In genomic region chr20:327041-327945, GRCh38 we compare ENCODE assay signal across 1 cellular context.
TF ChIP-seq lines count a peak whose summit lies in the region.

No MANE protein-coding gene starts in this region.

TF ChIP-seq in HepG2, 621 proteins besides CTCF, POLR2A, EP300 and RAD21 (continued from another document and continues in another):
- TF ChIP-seq, protein P1, sequence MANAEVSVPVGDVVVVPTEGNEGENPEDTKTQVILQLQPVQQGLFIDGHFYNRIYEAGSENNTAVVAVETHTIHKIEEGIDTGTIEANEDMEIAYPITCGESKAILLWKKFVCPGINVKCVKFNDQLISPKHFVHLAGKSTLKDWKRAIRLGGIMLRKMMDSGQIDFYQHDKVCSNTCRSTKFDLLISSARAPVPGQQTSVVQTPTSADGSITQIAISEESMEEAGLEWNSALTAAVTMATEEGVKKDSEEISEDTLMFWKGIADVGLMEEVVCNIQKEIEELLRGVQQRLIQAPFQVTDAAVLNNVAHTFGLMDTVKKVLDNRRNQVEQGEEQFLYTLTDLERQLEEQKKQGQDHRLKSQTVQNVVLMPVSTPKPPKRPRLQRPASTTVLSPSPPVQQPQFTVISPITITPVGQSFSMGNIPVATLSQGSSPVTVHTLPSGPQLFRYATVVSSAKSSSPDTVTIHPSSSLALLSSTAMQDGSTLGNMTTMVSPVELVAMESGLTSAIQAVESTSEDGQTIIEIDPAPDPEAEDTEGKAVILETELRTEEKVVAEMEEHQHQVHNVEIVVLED (CRISPR knock-in tag; IDR thresholded peaks at IDR 0.05; ENCODE audit: borderline replicate concordance): peak; percentile 83
- TF ChIP-seq ZNF235 (CRISPR knock-in tag; IDR thresholded peaks at IDR 0.05; ENCODE audit: borderline replicate concordance) (no peak), ZFP1 (CRISPR knock-in tag; IDR thresholded peaks at IDR 0.05) (no peak), ZKSCAN5 (CRISPR knock-in tag; IDR thresholded peaks at IDR 0.05) (no peak), NR2F1 (CRISPR knock-in tag; IDR thresholded peaks at IDR 0.05) (0 out of 4 replicates have a peak, but pooled peaks have one; percentile 8 to 20), MTA1 (CRISPR knock-in tag; IDR thresholded peaks at IDR 0.05; ENCODE audit: borderline replicate concordance) (no peak), ZNF12 (CRISPR knock-in tag; IDR thresholded peaks at IDR 0.05) (no peak), ZNF547 (CRISPR knock-in tag; IDR thresholded peaks at IDR 0.05) (peak; percentile 41), ZNF788 (CRISPR knock-in tag; IDR thresholded peaks at IDR 0.05; ENCODE audit: borderline replicate concordance) (no peak; the same call in 1 of the 2 replicates), SNAI1 (CRISPR knock-in tag; IDR thresholded peaks at IDR 0.05; ENCODE audit: borderline replicate concordance) (no peak; the same call in 1 of the 2 replicates), ZNF605 (CRISPR knock-in tag; IDR thresholded peaks at IDR 0.05) (peak; percentile 96), ZEB1 (IDR thresholded peaks at IDR 0.05; ENCODE audit: insufficient replicate concordance, low read depth) (no peak), ASH2L (IDR thresholded peaks at IDR 0.05; ENCODE audit: insufficient read length, low read depth, low read length) (peak; percentile 87), HDAC1 (CRISPR knock-in tag; IDR thresholded peaks at IDR 0.05) (peak; percentile 96), XRCC5 (optimal IDR thresholded peaks at IDR 0.05; ENCODE audit: low read length) (peak; percentile 37), ADNP (CRISPR knock-in tag; IDR thresholded peaks at IDR 0.05) (no peak), BORCS8-MEF2B (CRISPR knock-in tag; IDR thresholded peaks at IDR 0.05) (peak; percentile 46; the same call in 1 of the 2 replicates), NCOA1 (CRISPR knock-in tag; IDR thresholded peaks at IDR 0.05) (peak; percentile 64; the same call in 1 of the 2 replicates), SNAPC2 (CRISPR knock-in tag; IDR thresholded peaks at IDR 0.05) (peak; percentile 84; the same call in 1 of the 2 replicates), NFIC (IDR thresholded peaks at IDR 0.05; ENCODE audit: low read length) (no peak), ZNF552 (CRISPR knock-in tag; IDR thresholded peaks at IDR 0.05; ENCODE audit: borderline replicate concordance) (no peak), TFE3 (CRISPR knock-in tag; IDR thresholded peaks at IDR 0.05) (peak; percentile 95), ZNF703 (CRISPR knock-in tag; IDR thresholded peaks at IDR 0.05; ENCODE audit: borderline replicate concordance) (no peak; the same call in 1 of the 2 replicates), SUZ12 (IDR thresholded peaks at IDR 0.05; ENCODE audit: low read depth, low read length) (no peak), ZNF891 (CRISPR knock-in tag; IDR thresholded peaks at IDR 0.05) (no peak; the same call in 1 of the 2 replicates), KMT2B (CRISPR knock-in tag; IDR thresholded peaks at IDR 0.05) (peak; percentile 71), HIC2 (CRISPR knock-in tag; IDR thresholded peaks at IDR 0.05; ENCODE audit: low read depth) (peak; percentile 32), RFXANK (CRISPR knock-in tag; IDR thresholded peaks at IDR 0.05) (peak; percentile 96), ZBTB40 (IDR thresholded peaks at IDR 0.05) (no peak), ZBTB40 (CRISPR knock-in tag; IDR thresholded peaks at IDR 0.05) (0 out of 2 replicates have a peak, but pooled peaks have one; percentile 11)
- TF ChIP-seq, protein P2, sequence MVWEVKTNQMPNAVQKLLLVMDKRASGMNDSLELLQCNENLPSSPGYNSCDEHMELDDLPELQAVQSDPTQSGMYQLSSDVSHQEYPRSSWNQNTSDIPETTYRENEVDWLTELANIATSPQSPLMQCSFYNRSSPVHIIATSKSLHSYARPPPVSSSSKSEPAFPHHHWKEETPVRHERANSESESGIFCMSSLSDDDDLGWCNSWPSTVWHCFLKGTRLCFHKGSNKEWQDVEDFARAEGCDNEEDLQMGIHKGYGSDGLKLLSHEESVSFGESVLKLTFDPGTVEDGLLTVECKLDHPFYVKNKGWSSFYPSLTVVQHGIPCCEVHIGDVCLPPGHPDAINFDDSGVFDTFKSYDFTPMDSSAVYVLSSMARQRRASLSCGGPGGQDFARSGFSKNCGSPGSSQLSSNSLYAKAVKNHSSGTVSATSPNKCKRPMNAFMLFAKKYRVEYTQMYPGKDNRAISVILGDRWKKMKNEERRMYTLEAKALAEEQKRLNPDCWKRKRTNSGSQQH (CRISPR knock-in tag; IDR thresholded peaks at IDR 0.05; ENCODE audit: low read depth): peak; percentile 38; the same call in 1 of the 2 replicates
- TF ChIP-seq, protein P3, sequence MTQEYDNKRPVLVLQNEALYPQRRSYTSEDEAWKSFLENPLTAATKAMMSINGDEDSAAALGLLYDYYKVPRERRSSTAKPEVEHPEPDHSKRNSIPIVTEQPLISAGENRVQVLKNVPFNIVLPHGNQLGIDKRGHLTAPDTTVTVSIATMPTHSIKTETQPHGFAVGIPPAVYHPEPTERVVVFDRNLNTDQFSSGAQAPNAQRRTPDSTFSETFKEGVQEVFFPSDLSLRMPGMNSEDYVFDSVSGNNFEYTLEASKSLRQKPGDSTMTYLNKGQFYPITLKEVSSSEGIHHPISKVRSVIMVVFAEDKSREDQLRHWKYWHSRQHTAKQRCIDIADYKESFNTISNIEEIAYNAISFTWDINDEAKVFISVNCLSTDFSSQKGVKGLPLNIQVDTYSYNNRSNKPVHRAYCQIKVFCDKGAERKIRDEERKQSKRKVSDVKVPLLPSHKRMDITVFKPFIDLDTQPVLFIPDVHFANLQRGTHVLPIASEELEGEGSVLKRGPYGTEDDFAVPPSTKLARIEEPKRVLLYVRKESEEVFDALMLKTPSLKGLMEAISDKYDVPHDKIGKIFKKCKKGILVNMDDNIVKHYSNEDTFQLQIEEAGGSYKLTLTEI (CRISPR knock-in tag; conservative IDR thresholded peaks at IDR 0.05): no peak
- TF ChIP-seq, protein P4, sequence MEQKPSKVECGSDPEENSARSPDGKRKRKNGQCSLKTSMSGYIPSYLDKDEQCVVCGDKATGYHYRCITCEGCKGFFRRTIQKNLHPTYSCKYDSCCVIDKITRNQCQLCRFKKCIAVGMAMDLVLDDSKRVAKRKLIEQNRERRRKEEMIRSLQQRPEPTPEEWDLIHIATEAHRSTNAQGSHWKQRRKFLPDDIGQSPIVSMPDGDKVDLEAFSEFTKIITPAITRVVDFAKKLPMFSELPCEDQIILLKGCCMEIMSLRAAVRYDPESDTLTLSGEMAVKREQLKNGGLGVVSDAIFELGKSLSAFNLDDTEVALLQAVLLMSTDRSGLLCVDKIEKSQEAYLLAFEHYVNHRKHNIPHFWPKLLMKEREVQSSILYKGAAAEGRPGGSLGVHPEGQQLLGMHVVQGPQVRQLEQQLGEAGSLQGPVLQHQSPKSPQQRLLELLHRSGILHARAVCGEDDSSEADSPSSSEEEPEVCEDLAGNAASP (CRISPR knock-in tag; IDR thresholded peaks at IDR 0.05; ENCODE audit: borderline replicate concordance): 0 out of 2 replicates have a peak, but pooled peaks have one; percentile 7
- TF ChIP-seq, protein P5, sequence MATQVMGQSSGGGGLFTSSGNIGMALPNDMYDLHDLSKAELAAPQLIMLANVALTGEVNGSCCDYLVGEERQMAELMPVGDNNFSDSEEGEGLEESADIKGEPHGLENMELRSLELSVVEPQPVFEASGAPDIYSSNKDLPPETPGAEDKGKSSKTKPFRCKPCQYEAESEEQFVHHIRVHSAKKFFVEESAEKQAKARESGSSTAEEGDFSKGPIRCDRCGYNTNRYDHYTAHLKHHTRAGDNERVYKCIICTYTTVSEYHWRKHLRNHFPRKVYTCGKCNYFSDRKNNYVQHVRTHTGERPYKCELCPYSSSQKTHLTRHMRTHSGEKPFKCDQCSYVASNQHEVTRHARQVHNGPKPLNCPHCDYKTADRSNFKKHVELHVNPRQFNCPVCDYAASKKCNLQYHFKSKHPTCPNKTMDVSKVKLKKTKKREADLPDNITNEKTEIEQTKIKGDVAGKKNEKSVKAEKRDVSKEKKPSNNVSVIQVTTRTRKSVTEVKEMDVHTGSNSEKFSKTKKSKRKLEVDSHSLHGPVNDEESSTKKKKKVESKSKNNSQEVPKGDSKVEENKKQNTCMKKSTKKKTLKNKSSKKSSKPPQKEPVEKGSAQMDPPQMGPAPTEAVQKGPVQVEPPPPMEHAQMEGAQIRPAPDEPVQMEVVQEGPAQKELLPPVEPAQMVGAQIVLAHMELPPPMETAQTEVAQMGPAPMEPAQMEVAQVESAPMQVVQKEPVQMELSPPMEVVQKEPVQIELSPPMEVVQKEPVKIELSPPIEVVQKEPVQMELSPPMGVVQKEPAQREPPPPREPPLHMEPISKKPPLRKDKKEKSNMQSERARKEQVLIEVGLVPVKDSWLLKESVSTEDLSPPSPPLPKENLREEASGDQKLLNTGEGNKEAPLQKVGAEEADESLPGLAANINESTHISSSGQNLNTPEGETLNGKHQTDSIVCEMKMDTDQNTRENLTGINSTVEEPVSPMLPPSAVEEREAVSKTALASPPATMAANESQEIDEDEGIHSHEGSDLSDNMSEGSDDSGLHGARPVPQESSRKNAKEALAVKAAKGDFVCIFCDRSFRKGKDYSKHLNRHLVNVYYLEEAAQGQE (IDR thresholded peaks at IDR 0.05; ENCODE audit: borderline replicate concordance in 1 of 2, low read depth in 1 of 2, low read length in 2 of 2): peak in 1 of 2 experiments; percentile 34; a peak in 1 of 4 replicates
